ENCODE assay signal across 22 cellular contexts in genomic region chr4:48960988-48961635, GRCh38. TPM values are rescaled to one million over a fixed set of nuclear protein-coding genes. Genes with fewer than 3 reads are reported as not detected.
A peak's percentile ranks its signal among the peaks of the same experiment; 100 is the strongest.
DNase-seq lines count a peak whose midpoint lies in the region; ATAC-seq, FAIRE-seq and TF ChIP-seq lines count a peak whose summit lies in the region.
"Had no signal": no experiment of that assay in that cellular context is flagged by ENCODE, and none has a peak within 500 bp of the region (broad histone marks: within the 10 kb centered on the region; RNA-seq: fewer than 3 reads in every experiment).

No MANE protein-coding gene starts in this region.

- H3K27ac ChIP-seq in sigmoid colon: no peak overlapping the region
- H3K27ac ChIP-seq: SK-N-MC had no signal

- TF ChIP-seq CTCF in sigmoid colon (IDR thresholded peaks at IDR 0.05): no peak

- TF ChIP-seq POLR2A in sigmoid colon (IDR thresholded peaks at IDR 0.05) (no peak), GM12891 (IDR thresholded peaks at IDR 0.05; ENCODE audit: low read depth, low read length) (no peak)

- intact Hi-C loops in sigmoid colon (cut with DNase I): loop anchor here (5.0 kb wide), 1 partner anchor 54 kb away; the partner anchor contains the start of gene OCIAD2

- TF ChIP-seq EP300 in sigmoid colon (IDR thresholded peaks at IDR 0.05): no peak

- peak; percentile 64 for ATAC-seq in esophagus mucosa
- ATAC-seq: GM12878, Right ventricle myocardium inferior had no signal

- H3K36me3 ChIP-seq in sigmoid colon: no peaks in the 10 kb centered on the region
- H3K36me3 ChIP-seq: BE2C had no signal

- FAIRE-seq in GM12891 (lab: Jason Lieb, UNC): no peak
- FAIRE-seq: D721Med, GM12878 had no signal

- DNase-seq in NCI-H748 (lab: John Stamatoyannopoulos, UW; ENCODE audit: unreplicated experiment) (peak; percentile 40), NCI-H748 treated with DMSO at 0.1 percent for 48 hours (lab: John Stamatoyannopoulos, UW) (no peak), NCI-H69 (lab: John Stamatoyannopoulos, UW) (peak; percentile 38), sigmoid colon (no peak), NCI-H524 (lab: John Stamatoyannopoulos, UW) (no peak), GM12891 (ENCODE audit: insufficient read length, low spot score) (no peak), NCI-H82 treated with DMSO at 0.1 percent for 48 hours (lab: John Stamatoyannopoulos, UW; ENCODE audit: unreplicated experiment) (no peak)
- DNase-seq: 8988T; BE2C; CD4-positive, alpha-beta T cell; GDM1; H9; MM.1S; NCI-H2029 treated with DMSO at 0.1 percent for 48 hours; NCI-H510A treated with DMSO at 0.1 percent for 48 hours; T-helper 9 cell had no signal

- no peaks in the 10 kb centered on the region for H3K4me1 ChIP-seq in sigmoid colon
- H3K4me1 ChIP-seq: BE2C had no signal

- H3K9me3 ChIP-seq in sigmoid colon: no peaks in the 10 kb centered on the region
- H3K9me3 ChIP-seq: BE2C had no signal

- H3K4me3 ChIP-seq in sigmoid colon: no peak overlapping the region
- H3K4me3 ChIP-seq: GM12878, SK-N-MC had no signal

- 76 to 83% methylated on average over 3 of the region's 3 CpGs for WGBS in sigmoid colon, 2 donors

- H3K27me3 ChIP-seq in sigmoid colon: no peaks in the 10 kb centered on the region
- H3K27me3 ChIP-seq: BE2C had no signal

TF ChIP-seq in GM12891, 5 proteins besides CTCF, POLR2A, EP300 and RAD21:
- no peak for TF ChIP-seq TAF1 (IDR thresholded peaks at IDR 0.05; ENCODE audit: low read depth, low read length)
- no peak for TF ChIP-seq POLR2AphosphoS5 (IDR thresholded peaks at IDR 0.05; ENCODE audit: low read depth, low read length)
- no peak for TF ChIP-seq PAX5 (IDR thresholded peaks at IDR 0.05; ENCODE audit: insufficient read depth, low read length, severe bottlenecking)
- no peak for TF ChIP-seq POU2F2 (IDR thresholded peaks at IDR 0.05; ENCODE audit: low read depth, low read length)
- TF ChIP-seq SPI1 (IDR thresholded peaks at IDR 0.05; ENCODE audit: low read depth, low read length): no peak

RNA-seq across cellular contexts. Expression of gene CWH43, which starts 25.0 kb away (rescaled TPM):
- 34.5 TPM for total RNA-seq in esophagus mucosa
- not detected for total RNA-seq in sigmoid colon
- 1 to 10 TPM; 2.4 to 9.1 (median 4.6) TPM for polyA plus RNA-seq in sigmoid colon
- not detected for polyA plus RNA-seq in GM12891 (2012; ENCODE audit: low read depth, missing spikeins)
- total RNA-seq: CD4-positive, alpha-beta T cell; GM12878; H9; HT-29; Right ventricle myocardium inferior had no signal
- polyA plus RNA-seq: GM12878 had no signal

RNA-seq across cellular contexts. Expression of gene OCIAD2, which starts 54.5 kb away (rescaled TPM):
- total RNA-seq in esophagus mucosa: 32.8 TPM
- 10 to 100 TPM in 2 of 4 donors, 1 to 10 TPM in 2; 7.1 to 21.8 (median 11.4) TPM for total RNA-seq in sigmoid colon
- polyA plus RNA-seq in sigmoid colon: 100 to 1,000 TPM in 1 of 3 donors, 10 to 100 TPM in 2; 78.9 to 188 (median 91.9) TPM
- 70.0 TPM for polyA plus RNA-seq in GM12891 (2012; ENCODE audit: low read depth, missing spikeins)

Comparison
In these comparisons a context has a peak if more than half of its experiments do, and no peak if none do; other contexts are left out.
1. DNase-seq: peak in NCI-H748 (single experiment) and NCI-H69 (single experiment); none in NCI-H748 treated with DMSO at 0.1 percent for 48 hours (single experiment), sigmoid colon (single experiment), NCI-H524 (0 of 2), GM12891 (single experiment) and NCI-H82 treated with DMSO at 0.1 percent for 48 hours (single experiment).
2. RNA of gene CWH43, which starts 25.0 kb away (total RNA-seq): 34.5 TPM in esophagus mucosa (single experiment); not detected in sigmoid colon; every median in the first group is over 10 times any median in the second.